ENCODE assay signal across 20 cellular contexts in the genomic region with DNA sequence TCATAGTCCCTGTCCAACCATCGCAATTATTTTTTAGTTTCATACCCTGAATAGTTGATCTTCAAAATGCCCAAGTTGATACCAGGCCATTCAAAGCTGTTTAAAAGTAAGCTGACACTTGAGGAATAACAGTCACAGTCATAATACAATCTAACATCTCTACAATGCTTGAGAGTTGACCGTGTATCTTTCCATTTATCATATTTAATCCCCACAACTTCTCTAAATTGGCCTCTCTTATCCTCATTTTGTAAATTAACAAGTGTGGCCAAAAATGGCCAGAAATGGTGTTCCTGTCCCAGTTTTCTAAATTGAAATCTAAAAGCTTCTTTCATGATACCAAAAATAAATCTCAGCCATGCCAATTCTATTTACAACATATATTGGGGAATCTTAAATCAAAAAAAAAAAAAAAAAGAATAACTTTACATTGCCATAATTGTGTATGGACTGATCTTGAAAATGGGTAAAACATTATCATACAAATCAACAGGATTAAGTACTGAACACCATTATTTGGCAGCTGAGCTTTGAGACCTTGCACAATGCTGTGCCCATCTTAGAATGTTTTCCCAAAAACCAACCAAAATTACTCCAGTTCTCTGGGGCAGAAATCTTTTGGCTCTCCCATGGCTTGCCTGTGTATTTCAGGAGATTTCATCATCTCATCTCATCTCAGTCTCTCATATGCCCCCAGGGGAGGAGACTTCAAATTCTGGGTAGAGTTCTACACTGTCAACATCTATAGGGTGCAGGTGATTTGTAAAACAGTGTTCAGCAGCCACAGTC.
DNase-seq lines count a peak whose midpoint lies in the region; ATAC-seq and TF ChIP-seq lines count a peak whose summit lies in the region.
"Had no signal": no experiment of that assay in that cellular context is flagged by ENCODE, and none has a peak within 500 bp of the region (broad histone marks: within the 10 kb centered on the region; RNA-seq: fewer than 3 reads in every experiment).

No MANE protein-coding gene starts in this region.

- TF ChIP-seq CTCF in WERI-Rb-1 (IDR thresholded peaks at IDR 0.05; ENCODE audit: low read depth, low read length), result no peak

- H3K9me3 ChIP-seq in GM23248 (ENCODE audit: low read depth) (no peaks in the 10 kb centered on the region), WERI-Rb-1 (ENCODE audit: severe bottlenecking) (peaks cover 2% of the 10 kb centered on the region), aorta (ENCODE audit: control insufficient read depth, low read length) (no peaks in the 10 kb centered on the region)
- H3K9me3 ChIP-seq: upper lobe of left lung had no signal

- H3K27me3 ChIP-seq in GM23248 (replicated peaks; ENCODE audit: insufficient read depth) (no peaks in the 10 kb centered on the region), WERI-Rb-1 (ENCODE audit: insufficient read depth, low read depth, severe bottlenecking) (no peaks in the 10 kb centered on the region), mesendoderm (ENCODE audit: insufficient read depth, low read length, poor library complexity) (no peaks in the 10 kb centered on the region), aorta (ENCODE audit: control insufficient read depth in 1 of 2, insufficient read depth in 2 of 2, low read length in 1 of 2) (no peaks in the 10 kb centered on the region)
- H3K27me3 ChIP-seq: upper lobe of left lung had no signal

- H3K9ac ChIP-seq in GM23248, result no peak overlapping the region
- H3K9ac ChIP-seq in mesendoderm (ENCODE audit: low read length), result no peak overlapping the region

- H3K79me1 ChIP-seq in mesendoderm (ENCODE audit: low read length), result no peaks in the 10 kb centered on the region

- H3K4me2 ChIP-seq in GM23248 (ENCODE audit: unreplicated experiment) (no peak overlapping the region), mesendoderm (ENCODE audit: low read length) (no peak overlapping the region)

- no peaks in the 10 kb centered on the region for H3K79me2 ChIP-seq in GM23248 (ENCODE audit: insufficient read depth)
- H3K79me2 ChIP-seq in mesendoderm (ENCODE audit: control insufficient read depth, insufficient read depth, low read length), result no peaks in the 10 kb centered on the region

- H3K23ac ChIP-seq in mesendoderm (ENCODE audit: low read length), result no peak overlapping the region

- H3K56ac ChIP-seq in mesendoderm (ENCODE audit: low read length), result no peak overlapping the region

- no peak overlapping the region for H3K4me3 ChIP-seq in GM23248
- no peak overlapping the region for H3K4me3 ChIP-seq in WERI-Rb-1 (ENCODE audit: low read depth, low read length)
- H3K4me3 ChIP-seq in mesendoderm (ENCODE audit: low read length), result no peak overlapping the region
- H3K4me3 ChIP-seq in aorta (ENCODE audit: low read length in 2 of 2), result no peak overlapping the region
- H3K4me3 ChIP-seq: lung, upper lobe of left lung had no signal

- DNase-seq in NCI-H146 (lab: John Stamatoyannopoulos, UW), result peak; percentile 13
- no peak for DNase-seq in NCI-H146 treated with DMSO at 0.1 percent for 48 hours (lab: John Stamatoyannopoulos, UW; ENCODE audit: unreplicated experiment)
- DNase-seq in GM23248, result peak; percentile 60
- no peak for DNase-seq in WERI-Rb-1
- DNase-seq in mesendoderm, result peak; percentile 64
- no peak for DNase-seq in aorta
- DNase-seq in NOMO-1 (lab: John Stamatoyannopoulos, UW; ENCODE audit: unreplicated experiment in 2 of 2), result no peak
- DNase-seq: activated CD4-positive, alpha-beta T cell treated with anti-CD3 and anti-CD28 coated beads, Interleukin-2, amount 10 ng/mL, durations not matched to agents 7 days and 5 days; activated T-cell treated with anti-CD3 and anti-CD28 coated beads, Interleukin-2, amount 50 U/mL, for 48 hours; amygdala; COR-L47; cortex of kidney; GOT3; NCI-H1694; NCI-H526 treated with DMSO at 0.1 percent for 48 hours; stimulated activated CD4-positive, alpha-beta T cell treated with anti-CD3 and anti-CD28 coated beads, Interleukin-2, amount 100 ng/mL, for 24 hours; stimulated activated CD8-positive, alpha-beta memory T cell treated with anti-CD3 and anti-CD28 coated beads, Interleukin-4, amount 100 ng/mL, for 48 hours; upper lobe of left lung had no signal

- H4K20me1 ChIP-seq in GM23248 (ENCODE audit: insufficient read depth), result no peaks in the 10 kb centered on the region

- no peak overlapping the region for H2AK5ac ChIP-seq in mesendoderm (ENCODE audit: low read length)

- no peak overlapping the region for H2BK120ac ChIP-seq in mesendoderm (ENCODE audit: low read depth, low read length)

- H3K18ac ChIP-seq in mesendoderm (ENCODE audit: low read length), result peak overlapping the region; percentile 33

- H3K4me1 ChIP-seq in GM23248 (ENCODE audit: insufficient read depth) (peaks cover 3% of the 10 kb centered on the region; the same call in 1 of the 2 replicates), mesendoderm (ENCODE audit: control insufficient read depth, low read depth, low read length) (peaks cover 9% of the 10 kb centered on the region), aorta (ENCODE audit: control insufficient read depth in 1 of 2, insufficient read depth in 2 of 2, low read length in 2 of 2) (no peaks in the 10 kb centered on the region)

- intact Hi-C loops in aorta (cut with DNase I), result no loop called here

- H3K27ac ChIP-seq in GM23248, result no peak overlapping the region
- peak overlapping the region; percentile 66 for H3K27ac ChIP-seq in WERI-Rb-1
- H3K27ac ChIP-seq in mesendoderm (ENCODE audit: low read depth, low read length), result peak overlapping the region; percentile 8
- H3K27ac ChIP-seq in aorta (ENCODE audit: low read depth in 1 of 2, low read length in 2 of 2), result no peak overlapping the region
- H3K27ac ChIP-seq: upper lobe of left lung had no signal

- no peak overlapping the region for H3K4ac ChIP-seq in mesendoderm (ENCODE audit: low read depth, low read length)

- H4K8ac ChIP-seq in mesendoderm (ENCODE audit: low read depth, low read length), result no peak overlapping the region

- ATAC-seq in GM18873 (IDR thresholded peaks at IDR 0.05; ENCODE audit: low FRiP score, unreplicated experiment) (no peak), aorta (ENCODE audit: low FRiP score) (no peak)

- H3K36me3 ChIP-seq in GM23248 (ENCODE audit: low read depth), result no peaks in the 10 kb centered on the region
- H3K36me3 ChIP-seq in WERI-Rb-1, result no peaks in the 10 kb centered on the region
- no peaks in the 10 kb centered on the region for H3K36me3 ChIP-seq in mesendoderm (ENCODE audit: control insufficient read depth, insufficient read depth, low read length)
- no peaks in the 10 kb centered on the region for H3K36me3 ChIP-seq in aorta (ENCODE audit: control insufficient read depth in 1 of 2, insufficient read depth in 2 of 2, low read length in 1 of 2)
- H3K36me3 ChIP-seq: upper lobe of left lung had no signal

- no peak overlapping the region for H4K5ac ChIP-seq in mesendoderm (ENCODE audit: low read length)

- in situ Hi-C loops in GM23248 (cut with MboI), result no loop called here

- no peak overlapping the region for H2BK15ac ChIP-seq in mesendoderm (replicated peaks; ENCODE audit: low read depth)

- H2BK5ac ChIP-seq in mesendoderm (ENCODE audit: low read length), result no peak overlapping the region

- WGBS in GM23248 (ENCODE audit: low coverage in 1 of 2, low lambda C conversion rate in 2 of 2, missing lambda C conversion rate in 2 of 2), 2 experiments, result 91 to 97% methylated on average over 2 of the region's 2 CpGs
- no CpG with 5 or more reads among the region's 2 CpGs for WGBS in mesendoderm (ENCODE audit: extremely low coverage, insufficient coverage, low lambda C conversion rate)
- 81 to 85% methylated on average over 2 of the region's 2 CpGs for WGBS in aorta, 2 donors

- no peaks in the 10 kb centered on the region for H3K9me2 ChIP-seq in GM23248 (ENCODE audit: insufficient read depth)

- no peaks in the 10 kb centered on the region for H3F3A ChIP-seq in GM23248 (ENCODE audit: insufficient read depth)

- no peak overlapping the region for H2AFZ ChIP-seq in GM23248

Comparison
In these comparisons a context has a peak if more than half of its experiments do, and no peak if none do; other contexts are left out.
1. DNase-seq: peak in NCI-H146 (single experiment), GM23248 (single experiment) and mesendoderm (single experiment); none in NCI-H146 treated with DMSO at 0.1 percent for 48 hours (single experiment), WERI-Rb-1 (single experiment), aorta (0 of 2) and NOMO-1 (0 of 2).
2. H3K27ac ChIP-seq: peak in WERI-Rb-1 (single experiment) and mesendoderm (single experiment); none in GM23248 (single experiment) and aorta (0 of 2).